21 cellular contexts compared by ENCODE assay signal in the genomic region with DNA sequence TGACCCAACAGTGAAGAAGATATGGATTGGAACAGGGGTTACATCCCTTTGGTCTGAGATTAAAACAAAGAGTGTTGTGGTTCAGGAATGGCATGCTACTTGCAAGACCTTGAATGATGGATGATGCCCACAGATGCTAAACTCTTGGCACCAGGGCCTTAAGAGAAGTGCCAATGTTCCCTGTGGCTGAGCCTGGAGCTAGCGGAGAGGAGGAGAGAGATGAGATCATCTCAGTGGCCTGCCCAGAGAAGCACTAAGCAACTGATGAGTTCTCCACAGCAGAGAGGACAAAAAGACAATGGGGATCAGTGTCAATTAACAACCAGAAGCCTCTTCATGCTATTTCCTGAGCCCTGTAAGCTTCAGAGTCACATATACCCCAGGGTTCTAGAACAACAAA.
DNase-seq lines count a peak whose midpoint lies in the region; ATAC-seq and TF ChIP-seq lines count a peak whose summit lies in the region.
"Had no signal": no experiment of that assay in that cellular context is flagged by ENCODE, and none has a peak within 500 bp of the region (broad histone marks: within the 10 kb centered on the region; RNA-seq: fewer than 3 reads in every experiment).

No MANE protein-coding gene starts in this region.

- peaks cover 16% of the 10 kb centered on the region for H3K4me1 ChIP-seq in psoas muscle
- H3K4me1 ChIP-seq: left lung, right atrium auricular region had no signal

- no peak overlapping the region for H3K4me3 ChIP-seq in psoas muscle
- H3K4me3 ChIP-seq: gastroesophageal sphincter, left lung, right atrium auricular region, transverse colon had no signal

- peak; percentile 68 for DNase-seq in NCI-H2029 (lab: John Stamatoyannopoulos, UW)
- peak; percentile 12 for DNase-seq in amniotic epithelial cell (ENCODE audit: low read depth)
- peak; percentile 88 for DNase-seq in globus pallidus (ENCODE audit: low spot score)
- DNase-seq in psoas muscle = no peak
- DNase-seq in activated gamma-delta T cell (lab: John Stamatoyannopoulos, UW) = no peak
- DNase-seq in SKM-1 (lab: John Stamatoyannopoulos, UW; ENCODE audit: unreplicated experiment) = no peak
- DNase-seq: activated CD8-positive, alpha-beta T cell treated with anti-CD3 and anti-CD28 coated beads for 36 hours; activated T-cell treated with anti-CD3 and anti-CD28 coated beads, Interleukin-2, amount 50 U/mL, for 4 hours; DMS79; KBM-7; left lung; NCI-H1930; NCI-H748 treated with DMSO at 0.1 percent for 48 hours; OCI-M1; SHP77 treated with DMSO at 0.1 percent for 48 hours; stimulated activated CD4-positive, alpha-beta T cell treated with anti-CD3 and anti-CD28 coated beads, Interleukin-15, amount 100 ng/mL, for 24 hours; transverse colon had no signal

- peak; percentile 90 to 98 (median 94) for ATAC-seq in psoas muscle
- no peak for ATAC-seq in HG03025 (IDR thresholded peaks at IDR 0.05; ENCODE audit: low FRiP score, unreplicated experiment)
- no peak for ATAC-seq in HG03439 (IDR thresholded peaks at IDR 0.05; ENCODE audit: unreplicated experiment)
- ATAC-seq: activated CD8-positive, alpha-beta T cell treated with anti-CD3 and anti-CD28 coated beads for 36 hours; activated T-cell treated with anti-CD3 and anti-CD28 coated beads, Interleukin-2, amount 50 U/mL, for 4 hours; gastroesophageal sphincter; left lung had no signal

- WGBS in psoas muscle, 3 donors = 22 to 44% (median 29%) methylated on average over 1 of the region's 1 CpG

- H3K27me3 ChIP-seq in psoas muscle (ENCODE audit: insufficient read depth in 3 of 3, low read length in 2 of 3) = no peaks in the 10 kb centered on the region
- H3K27me3 ChIP-seq: gastroesophageal sphincter, left lung, right atrium auricular region, transverse colon had no signal

- no peaks in the 10 kb centered on the region for H3K9me3 ChIP-seq in psoas muscle
- H3K9me3 ChIP-seq: left lung had no signal

- H3K36me3 ChIP-seq in psoas muscle (ENCODE audit: insufficient read depth in 1 of 2, low read depth in 1 of 2) = no peaks in the 10 kb centered on the region
- H3K36me3 ChIP-seq: gastroesophageal sphincter, left lung, right atrium auricular region, transverse colon had no signal

- peak overlapping the region; percentile 68 for H3K27ac ChIP-seq in psoas muscle
- H3K27ac ChIP-seq: gastroesophageal sphincter, left lung, right atrium auricular region, transverse colon had no signal

- TF ChIP-seq CTCF in psoas muscle (IDR thresholded peaks at IDR 0.05) = no peak

- intact Hi-C loops in psoas muscle (cut with DNase I) = loop anchor here in 1 of 2 donors (5.0 kb wide), 1 partner anchor 36 kb away; no protein-coding TSS in a partner anchor

Comparison
In these comparisons a context has a peak if more than half of its experiments do, and no peak if none do; other contexts are left out.
1. DNase-seq: peak in NCI-H2029 (single experiment), amniotic epithelial cell (single experiment) and globus pallidus (single experiment); none in psoas muscle (0 of 2), activated gamma-delta T cell (single experiment) and SKM-1 (single experiment).
2. ATAC-seq: peak in psoas muscle (4 of 4); none in HG03025 (single experiment) and HG03439 (single experiment).